Comparison of ENCODE assay signal across 1 cellular context in genomic region chr1:52404975-52405338, GRCh38.
TF ChIP-seq lines count a peak whose summit lies in the region.

No MANE protein-coding gene starts in this region.

TF ChIP-seq in K562, 482 proteins besides CTCF, POLR2A, EP300 and RAD21 (continued from another document):
- no peak for TF ChIP-seq SMAD1 (IDR thresholded peaks at IDR 0.05; ENCODE audit: low read depth, low read length, partially characterized antibody)
- TF ChIP-seq KDM2B (CRISPR knock-in tag; IDR thresholded peaks at IDR 0.05): 0 out of 2 replicates have a peak, but pooled peaks have one; percentile 6
